In genomic region chr13:50427512-50427911, GRCh38 we compare ENCODE assay signal across 7 cellular contexts.
DNase-seq lines count a peak whose midpoint lies in the region; ATAC-seq and TF ChIP-seq lines count a peak whose summit lies in the region.
"Not testable (repeated sequence)": the region's sequence is repeated elsewhere in the genome, so short reads cannot be mapped to it uniquely, and the experiment has no call there.

No MANE protein-coding gene starts in this region.

- H3K27ac Mint-ChIP-seq in CD8-positive, alpha-beta T cell = peak overlapping the region; percentile 42
- H3K27ac Mint-ChIP-seq in central memory CD8-positive, alpha-beta T cell (ENCODE audit: low read depth) = peak overlapping the region; percentile 92
- peak overlapping the region; percentile 71 to 87 for H3K27ac Mint-ChIP-seq in natural killer cell

- not testable (repeated sequence) for TF ChIP-seq CTCF in CD8-positive, alpha-beta T cell (IDR thresholded peaks at IDR 0.05); VCaP (conservative IDR thresholded peaks at IDR 0.05); natural killer cell (IDR thresholded peaks at IDR 0.05)

- peak in 4 of 7 experiments; percentile 9 to 49 (median 18) for DNase-seq in CD8-positive, alpha-beta T cell
- peak; percentile 20 for DNase-seq in activated CD8-positive, alpha-beta memory T cell treated with anti-CD3 and anti-CD28 coated beads, Interleukin-2, amount 50 U/mL, for 4 hours
- DNase-seq in activated naive CD4-positive, alpha-beta T cell treated with Interleukin-2 at 50 U/mL for 16 hours = peak; percentile 18
- peak in 1 of 2 donors; percentile 55 for DNase-seq in central memory CD8-positive, alpha-beta T cell (ENCODE audit: low spot score in 2 of 2)
- peak; percentile 48 for DNase-seq in natural killer cell
- DNase-seq in stimulated activated CD8-positive, alpha-beta memory T cell treated with anti-CD3 and anti-CD28 coated beads, Interleukin-12 subunit alpha, Interleukin-12 subunit beta, amount 100 ng/mL, for 4 hours (ENCODE audit: low read depth) = peak; percentile 22

- not testable (repeated sequence) for H3K4me1 ChIP-seq in CD8-positive, alpha-beta T cell (ENCODE audit: insufficient read depth, low read length)

- not testable (repeated sequence) for H3K4me3 Mint-ChIP-seq in CD8-positive, alpha-beta T cell
- H3K4me3 Mint-ChIP-seq in central memory CD8-positive, alpha-beta T cell = peak overlapping the region; percentile 61
- peak overlapping the region; percentile 65 for H3K4me3 Mint-ChIP-seq in natural killer cell

- H3K4me1 Mint-ChIP-seq in CD8-positive, alpha-beta T cell (ENCODE audit: low read depth) = peaks cover 14% of the 10 kb centered on the region
- peaks cover 34% of the 10 kb centered on the region for H3K4me1 Mint-ChIP-seq in central memory CD8-positive, alpha-beta T cell
- H3K4me1 Mint-ChIP-seq in natural killer cell = peaks cover 29 to 30% of the 10 kb centered on the region in 2 donors

- H3K4me3 ChIP-seq in CD8-positive, alpha-beta T cell (ENCODE audit: low read depth, low read length) = not testable (repeated sequence)

- peak; percentile 82 for ATAC-seq in CD8-positive, alpha-beta T cell
- peak; percentile 96 for ATAC-seq in central memory CD8-positive, alpha-beta T cell (replicated peaks; ENCODE audit: extremely low read depth, poor library complexity, severe bottlenecking)
- peak; percentile 93 to 96 (median 95) for ATAC-seq in natural killer cell

- H3K27me3 Mint-ChIP-seq in CD8-positive, alpha-beta T cell (ENCODE audit: low read depth); central memory CD8-positive, alpha-beta T cell; natural killer cell (ENCODE audit: low read depth in 2 of 2): not testable (repeated sequence)

- CTCF ChIA-PET in CD8-positive, alpha-beta T cell (lab: Charles Lee) = not testable (repeated sequence)

- H3K27me3 ChIP-seq in CD8-positive, alpha-beta T cell (ENCODE audit: insufficient read depth, low read length) = not testable (repeated sequence)

- not testable (repeated sequence) for H3K9me3 ChIP-seq in CD8-positive, alpha-beta T cell (ENCODE audit: low read length)

- H3K36me3 ChIP-seq in CD8-positive, alpha-beta T cell (ENCODE audit: insufficient read depth, low read length) = not testable (repeated sequence)

- intact Hi-C loops in CD8-positive, alpha-beta T cell (cut with DNase I, micrococcal nuclease) = not testable (repeated sequence)
- intact Hi-C loops in natural killer cell (cut with micrococcal nuclease) = loop anchor here (5.0 to 10.0 kb wide), 2 partner anchors 430 to 983 kb away; partner anchors contain the start of genes CAB39L, SETDB2 and TRIM13

- not testable (repeated sequence) for H3K9me3 Mint-ChIP-seq in CD8-positive, alpha-beta T cell; central memory CD8-positive, alpha-beta T cell; natural killer cell

- H3K27ac ChIP-seq in CD8-positive, alpha-beta T cell (ENCODE audit: low read depth, low read length) = not testable (repeated sequence)
- H3K27ac ChIP-seq in VCaP = peak overlapping the region; percentile 87

- not testable (repeated sequence) for H3K36me3 Mint-ChIP-seq in CD8-positive, alpha-beta T cell; central memory CD8-positive, alpha-beta T cell (ENCODE audit: insufficient read depth); natural killer cell

- POLR2A ChIA-PET in CD8-positive, alpha-beta T cell (lab: Charles Lee) = not testable (repeated sequence)

Comparison
In these comparisons a context has a peak if more than half of its experiments do, and no peak if none do; other contexts are left out.
1. H3K27ac Mint-ChIP-seq: peak in every context shown above with its lines; median percentile 92 in central memory CD8-positive, alpha-beta T cell; 79 in natural killer cell; 42 in CD8-positive, alpha-beta T cell.